12 cellular contexts compared by ENCODE assay signal in the genomic region with DNA sequence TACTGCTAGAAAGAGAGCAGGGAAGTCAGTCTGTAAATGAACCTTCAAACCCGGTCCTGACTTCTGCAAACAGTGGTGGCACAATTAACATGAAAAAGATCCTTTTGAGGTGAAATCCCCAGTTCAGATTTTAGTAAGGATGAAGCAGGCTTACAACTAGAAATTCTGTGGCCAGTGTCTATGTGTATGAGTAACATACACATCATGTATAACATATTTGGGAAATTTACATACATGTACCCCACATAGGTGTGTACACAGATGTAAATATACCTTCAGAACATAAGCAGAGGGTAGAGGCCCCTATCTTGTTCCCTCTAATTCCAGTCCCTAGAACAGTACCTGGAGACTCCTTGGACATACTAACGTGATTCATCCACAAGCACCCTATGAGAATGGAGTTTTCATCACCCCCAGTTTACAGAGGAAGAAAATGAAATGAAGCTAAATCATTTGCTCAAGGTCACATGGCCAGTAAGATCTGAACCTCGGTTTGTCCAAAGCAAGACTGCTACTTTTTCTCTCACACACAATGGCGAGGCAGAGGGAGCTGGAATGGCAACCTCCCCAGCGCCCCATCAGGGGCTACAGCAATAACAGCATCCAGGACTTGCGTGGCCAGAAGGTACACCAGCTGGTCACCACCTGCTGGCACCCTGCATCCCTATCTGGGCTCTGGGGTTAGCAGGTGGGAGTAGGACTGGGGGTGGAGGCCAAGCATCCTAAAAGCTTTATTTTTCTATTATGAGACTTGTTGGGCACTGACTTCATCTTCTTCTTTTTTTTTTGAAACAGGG. TPM values are rescaled to one million over a fixed set of nuclear protein-coding genes. Genes with fewer than 3 reads are reported as not detected.
DNase-seq lines count a peak whose midpoint lies in the region; ATAC-seq, FAIRE-seq and TF ChIP-seq lines count a peak whose summit lies in the region.
"Had no signal": no experiment of that assay in that cellular context is flagged by ENCODE, and none has a peak within 500 bp of the region (broad histone marks: within the 10 kb centered on the region; RNA-seq: fewer than 3 reads in every experiment).

No MANE protein-coding gene starts in this region.

- FAIRE-seq in GM12891 (lab: Jason Lieb, UNC), result peak; percentile 26
- FAIRE-seq in GM12878 (lab: Jason Lieb, UNC), result no peak

- no peaks in the 10 kb centered on the region for H3K79me2 ChIP-seq in GM12878 (ENCODE audit: control insufficient read depth, insufficient read depth, low read length)
- H3K79me2 ChIP-seq in neural cell (replicated peaks; ENCODE audit: insufficient read depth, low read length), result no peaks in the 10 kb centered on the region

- DNase-seq in DMS 273 (lab: John Stamatoyannopoulos, UW; ENCODE audit: unreplicated experiment) (peak; percentile 77), DMS 273 treated with DMSO at 0.1 percent for 48 hours (lab: John Stamatoyannopoulos, UW) (no peak), GM12891 (ENCODE audit: insufficient read length, low spot score) (no peak), GM12878 (ENCODE audit: low read depth, low spot score) (no peak), HuH-7.5 (ENCODE audit: low spot score) (no peak), prostate gland (ENCODE audit: low spot score) (no peak)
- DNase-seq: EL, NCI-H1048, NCI-H510A treated with DMSO at 0.1 percent for 48 hours, spleen had no signal

- intact Hi-C loops in GM12878 (cut with micrococcal nuclease; ENCODE audit: unreplicated experiment), result loop anchor here (2.0 to 10.0 kb wide), 4 partner anchors 189 to 427 kb away; no protein-coding TSS in a partner anchor
- intact Hi-C loops in prostate gland (cut with DNase I), result loop anchor here (5.0 to 10.0 kb wide), 3 partner anchors 89 to 424 kb away; partner anchors contain the start of gene VSTM2L

- H3K27ac ChIP-seq in GM12878 (ENCODE audit: control insufficient read depth, insufficient read depth) (peak overlapping the region; percentile 63), neural cell (ENCODE audit: low read length) (peak overlapping the region; percentile 48), prostate gland (peak overlapping the region in 1 of 2 donors; percentile 67)

- TF ChIP-seq EP300 in GM12878 (IDR thresholded peaks at IDR 0.05; ENCODE audit: borderline replicate concordance in 1 of 2, control insufficient read depth in 1 of 2, low read depth in 2 of 2, low read length in 2 of 2), result no peak
- no peak for TF ChIP-seq EP300 in neural cell (conservative IDR thresholded peaks at IDR 0.05; ENCODE audit: poor library complexity, severe bottlenecking)

- no peak for TF ChIP-seq RAD21 in GM12878 (IDR thresholded peaks at IDR 0.05; ENCODE audit: insufficient read depth, low read depth, low read length)
- no peak for TF ChIP-seq RAD21 in neural cell (conservative IDR thresholded peaks at IDR 0.05)

- H3K9ac ChIP-seq in GM12878 (ENCODE audit: control insufficient read depth, insufficient read depth, low read length) (no peak overlapping the region), neural cell (ENCODE audit: low read length) (peak overlapping the region; percentile 13)

- POLR2A ChIA-PET in GM12878 (lab: Charles Lee), result interaction anchor here (1.0 kb wide), 1 partner anchor 66 kb away, joined by 3 read pairs; no protein-coding TSS in a partner anchor

- no peak overlapping the region for H2AFZ ChIP-seq in GM12878 (ENCODE audit: control insufficient read depth, low read depth, low read length)
- H2AFZ ChIP-seq in neural cell (ENCODE audit: low read depth, low read length), result no peak overlapping the region

- WGBS in GM12878 (ENCODE audit: insufficient coverage, insufficient replicate concordance, low lambda C conversion rate, missing lambda C conversion rate), result 67% methylated on average over 6 of the region's 6 CpGs
- 90% methylated on average over 5 of the region's 6 CpGs for WGBS in prostate gland

- H3F3A ChIP-seq in neural cell (ENCODE audit: insufficient read depth, low read length, poor library complexity, severe bottlenecking), result no peaks in the 10 kb centered on the region

- BruUV-seq in GM12878 (replicated peaks; lab: Mats Ljungman, UMichigan), result no TSS peak

- peak; percentile 7; the same call in 2 of the 3 replicates for ATAC-seq in GM12878
- ATAC-seq in GM18505 (IDR thresholded peaks at IDR 0.05; ENCODE audit: unreplicated experiment), result no peak

- RAD21 ChIA-PET in GM12878 (lab: Charles Lee; ENCODE audit: unreplicated experiment), result interaction anchor here (1.0 to 1.8 kb wide), 9 partner anchors 66 to 796 kb away, joined by 3 to 10 read pairs (median 4); no protein-coding TSS in a partner anchor

- no peaks in the 10 kb centered on the region for H3K9me2 ChIP-seq in neural cell (ENCODE audit: insufficient read depth, low read length)

- H3K9me3 ChIP-seq in GM12878 (replicated peaks; ENCODE audit: control insufficient read depth, insufficient read depth, low read length) (no peaks in the 10 kb centered on the region), neural cell (ENCODE audit: low read length) (no peaks in the 10 kb centered on the region), prostate gland (no peaks in the 10 kb centered on the region)
- H3K9me3 ChIP-seq: spleen had no signal

- H3K27me3 ChIP-seq in GM12878 (replicated peaks in 1 of 2; ENCODE audit: control insufficient read depth in 2 of 2, insufficient read depth in 2 of 2, low read length in 1 of 2) (no peaks in the 10 kb centered on the region), neural cell (ENCODE audit: insufficient read depth, low read depth, low read length) (no peaks in the 10 kb centered on the region), prostate gland (replicated peaks; ENCODE audit: insufficient read depth) (no peaks in the 10 kb centered on the region)
- H3K27me3 ChIP-seq: spleen had no signal

- SMC1A ChIA-PET in GM12878 (lab: Charles Lee; ENCODE audit: uncharacterized antibody, unreplicated experiment), result interaction anchor here (0.7 to 2.6 kb wide), 20 partner anchors 14 to 796 kb away, joined by 3 to 15 read pairs (median 4); no protein-coding TSS in a partner anchor

- H3K36me3 ChIP-seq in GM12878 (ENCODE audit: control insufficient read depth in 2 of 2, insufficient read depth in 2 of 2, low read length in 1 of 2) (peaks cover 3 to 11% of the 10 kb centered on the region in 2 experiments; a peak in 3 of 4 replicates), neural cell (ENCODE audit: insufficient read depth, low read length) (no peaks in the 10 kb centered on the region), prostate gland (no peaks in the 10 kb centered on the region)

- H3K4me3 ChIP-seq in GM12878, result no peak overlapping the region
- no peak overlapping the region for H3K4me3 ChIP-seq in neural cell (ENCODE audit: low read length)
- H3K4me3 ChIP-seq in prostate gland, result no peak overlapping the region
- H3K4me3 ChIP-seq: spleen had no signal

- H3K4me2 ChIP-seq in GM12878 (ENCODE audit: control insufficient read depth, insufficient read depth) (peak overlapping the region; percentile 36; the same call in 1 of the 2 replicates), neural cell (ENCODE audit: low read length) (no peak overlapping the region)

- in situ Hi-C loops in GM12878 (cut with MboI), result loop anchor here (5.0 to 10.0 kb wide), 3 partner anchors 84 to 727 kb away; partner anchors contain the start of gene GHRH

- TF ChIP-seq CTCF in GM12878 (IDR thresholded peaks at IDR 0.05 in 2 of 3, conservative IDR thresholded peaks at IDR 0.05 in 1 of 3; ENCODE audit: control insufficient read depth in 2 of 3, extremely low read depth in 1 of 3, insufficient read depth in 1 of 3, low read depth in 3 of 3, low read length in 3 of 3), result no peak
- no peak for TF ChIP-seq CTCF in neural cell (IDR thresholded peaks at IDR 0.05; ENCODE audit: poor library complexity, severe bottlenecking)
- TF ChIP-seq CTCF in prostate gland (IDR thresholded peaks at IDR 0.05), result no peak

- H4K20me1 ChIP-seq in GM12878 (ENCODE audit: control insufficient read depth, insufficient read depth) (no peaks in the 10 kb centered on the region), neural cell (ENCODE audit: insufficient read depth) (no peaks in the 10 kb centered on the region)

- CTCF ChIA-PET in GM12878 (lab: Yijun Ruan, JAX), result interaction anchor here (0.7 to 4.2 kb wide), 25 partner anchors 9 to 456 kb away, joined by 3 to 26 read pairs (median 4); partner anchors contain the start of genes RPRD1B, TTI1 and VSTM2L

- TF ChIP-seq POLR2A in GM12891 (IDR thresholded peaks at IDR 0.05; ENCODE audit: low read depth, low read length) (no peak), GM12878 (IDR thresholded peaks at IDR 0.05; ENCODE audit: low read depth, low read length) (no peak), GM18505 (IDR thresholded peaks at IDR 0.05; ENCODE audit: borderline replicate concordance, extremely low read depth, insufficient read depth, insufficient read length) (no peak), prostate gland (IDR thresholded peaks at IDR 0.05) (no peak)

- H3K4me1 ChIP-seq in GM12878 (ENCODE audit: control insufficient read depth, insufficient read depth, low read length) (peaks cover 33% of the 10 kb centered on the region), prostate gland (replicated peaks) (peaks cover 35% of the 10 kb centered on the region)

RNA-seq across cellular contexts. Expression of gene TTI1, which starts 41.6 kb away (rescaled TPM):
- polyA plus RNA-seq in GM12891 (2012; ENCODE audit: low read depth, missing spikeins), result 13.6 TPM
- 85.3 and 87.8 TPM in 2 replicates for total RNA-seq in GM12878 (2013; cell fraction: nucleolus; rRNA removed)
- total RNA-seq in GM12878 (2014; rRNA removed) (24.1 and 26.9 TPM in 2 replicates), GM12878 (2014; rRNA removed; fragmentation: Illumina TruSeq; extraction: Trizol) (25.2 and 26.7 TPM in 2 replicates), GM12878 (2021) (25.6 and 27.2 TPM in 2 replicates), prostate gland (10 to 100 TPM; 14.8 to 26.2 TPM)
- polyA plus RNA-seq in GM12878 (2011; ENCODE audit: low read depth), result 10.7 TPM
- polyA plus RNA-seq in GM12878 (2011; rRNA removed) (23.1 and 24.0 TPM in 2 replicates), GM12878 (2014; fragmentation: Illumina TruSeq; extraction: Trizol) (22.2 and 25.8 TPM in 2 replicates), GM12878 (2014; fragmentation: Nextera tagmentation; extraction: Ambion mirVana) (1 to 10 TPM; 5.3 to 5.5 TPM), GM12878 (2014; rRNA removed) (18.1 and 19.8 TPM in 2 replicates), GM12878 (2016; fragmentation: Nextera tagmentation; extraction: Ambion mirVana) (10 to 100 TPM; 39.8 to 44.6 TPM), neural cell (17.5 and 20.0 TPM in 2 replicates)
- polyA plus RNA-seq in GM12878 (2011; cell fraction: cytosol; rRNA removed), result 18.7 and 22.2 TPM in 2 replicates
- polyA plus RNA-seq in GM12878 (2011; cell fraction: nucleus; rRNA removed), result 17.7 and 18.8 TPM in 2 replicates
- 13.3 and 15.3 TPM in 2 replicates for polyA plus RNA-seq in GM12878 (2012)
- polyA minus RNA-seq in GM12878 (2011; rRNA and poly(A)+ RNA removed), result 57.0 and 60.1 TPM in 2 replicates
- 11.9 and 15.2 TPM in 2 replicates for polyA minus RNA-seq in GM12878 (2011; cell fraction: cytosol; rRNA and poly(A)+ RNA removed)
- polyA minus RNA-seq in GM12878 (2011; cell fraction: nucleus; rRNA and poly(A)+ RNA removed), result 33.5 and 42.4 TPM in 2 replicates
- 39.4 and 42.9 TPM in 2 replicates for polyA minus RNA-seq in neural cell

RNA-seq across cellular contexts. Expression of gene RPRD1B, which starts 41.8 kb away (rescaled TPM):
- polyA plus RNA-seq in GM12891 (2012; ENCODE audit: low read depth, missing spikeins), result 10.5 TPM
- 80.5 and 87.4 TPM in 2 replicates for total RNA-seq in GM12878 (2013; cell fraction: nucleolus; rRNA removed)
- 29.7 and 33.6 TPM in 2 replicates for total RNA-seq in GM12878 (2014; rRNA removed)
- total RNA-seq in GM12878 (2014; rRNA removed; fragmentation: Illumina TruSeq; extraction: Trizol), result 18.0 and 18.2 TPM in 2 replicates
- 30.1 and 30.5 TPM in 2 replicates for total RNA-seq in GM12878 (2021)
- 9.2 TPM for polyA plus RNA-seq in GM12878 (2011; ENCODE audit: low read depth)
- polyA plus RNA-seq in GM12878 (2011; rRNA removed), result 37.1 and 44.4 TPM in 2 replicates
- 26.0 and 28.2 TPM in 2 replicates for polyA plus RNA-seq in GM12878 (2011; cell fraction: cytosol; rRNA removed)
- 24.3 and 28.1 TPM in 2 replicates for polyA plus RNA-seq in GM12878 (2011; cell fraction: nucleus; rRNA removed)
- polyA plus RNA-seq in GM12878 (2012), result 12.4 and 15.0 TPM in 2 replicates
- 40.2 and 50.9 TPM in 2 replicates for polyA plus RNA-seq in GM12878 (2014; fragmentation: Illumina TruSeq; extraction: Trizol)
- 10 to 100 TPM in 1 of 2 experiments, 1 to 10 TPM in 1; 5.2 to 10.7 TPM for polyA plus RNA-seq in GM12878 (2014; fragmentation: Nextera tagmentation; extraction: Ambion mirVana)
- 29.6 and 29.7 TPM in 2 replicates for polyA plus RNA-seq in GM12878 (2014; rRNA removed)
- polyA plus RNA-seq in GM12878 (2016; fragmentation: Nextera tagmentation; extraction: Ambion mirVana), result 10 to 100 TPM; 30.3 to 30.4 TPM
- polyA minus RNA-seq in GM12878 (2011; rRNA and poly(A)+ RNA removed), result 27.3 and 27.4 TPM in 2 replicates
- polyA minus RNA-seq in GM12878 (2011; cell fraction: cytosol; rRNA and poly(A)+ RNA removed), result 19.4 and 21.9 TPM in 2 replicates
- 33.4 and 57.1 TPM in 2 replicates for polyA minus RNA-seq in GM12878 (2011; cell fraction: nucleus; rRNA and poly(A)+ RNA removed)
- polyA plus RNA-seq in neural cell, result 22.1 and 23.4 TPM in 2 replicates
- polyA minus RNA-seq in neural cell, result 50.9 and 55.3 TPM in 2 replicates
- 10 to 100 TPM; 21.9 to 27.5 TPM for total RNA-seq in prostate gland
